ENCODE assay signal across 18 cellular contexts in genomic region chr12:50117057-50117622, GRCh38. TPM values are rescaled to one million over a fixed set of nuclear protein-coding genes. Genes with fewer than 3 reads are reported as not detected.
A peak's percentile ranks its signal among the peaks of the same experiment; 100 is the strongest.
DNase-seq lines count a peak whose midpoint lies in the region; ATAC-seq and TF ChIP-seq lines count a peak whose summit lies in the region.
"Had no signal": no experiment of that assay in that cellular context is flagged by ENCODE, and none has a peak within 500 bp of the region (broad histone marks: within the 10 kb centered on the region; RNA-seq: fewer than 3 reads in every experiment).

No MANE protein-coding gene starts in this region.

- no peak for DNase-seq in activated T-cell treated with anti-CD3 and anti-CD28 coated beads, Interleukin-2, amount 50 U/mL, for 72 hours
- DNase-seq in activated T-cell treated with anti-CD3 and anti-CD28 coated beads for 4 hours, result no peak
- peak; percentile 11 for DNase-seq in mesenteric fat pad (ENCODE audit: low spot score)
- DNase-seq in vagina (ENCODE audit: extremely low spot score in 2 of 2), result no peak
- no peak for DNase-seq in NAMALWA (ENCODE audit: low spot score)
- DNase-seq in foreskin melanocyte, result no peak
- DNase-seq: COR-L47; effector CD4-positive, alpha-beta T cell; HCEC 1CT; mammary epithelial cell; NCI-H2081 treated with DMSO at 0.1 percent for 48 hours; NCI-H69; stimulated activated CD4-positive, alpha-beta T cell treated with anti-CD3 and anti-CD28 coated beads, Interleukin-4, amount 100 ng/mL, for 4 hours had no signal

- H3K4me3 Mint-ChIP-seq in activated T-cell treated with anti-CD3 and anti-CD28 coated beads, Interleukin-2, amount 50 U/mL, for 72 hours, result no peak overlapping the region

- peak overlapping the region; percentile 24 for H3K27ac Mint-ChIP-seq in activated T-cell treated with anti-CD3 and anti-CD28 coated beads, Interleukin-2, amount 50 U/mL, for 72 hours

- intact Hi-C loops in vagina (cut with DNase I), result no loop called here

- no peaks in the 10 kb centered on the region for H3K9me3 Mint-ChIP-seq in activated T-cell treated with anti-CD3 and anti-CD28 coated beads, Interleukin-2, amount 50 U/mL, for 72 hours

- H3K36me3 ChIP-seq in gastroesophageal sphincter (peaks cover 0 to 63% of the 10 kb centered on the region in 2 donors), vagina (peaks cover 0 to 19% of the 10 kb centered on the region in 2 donors)
- H3K36me3 ChIP-seq: breast epithelium had no signal

- H3K27ac ChIP-seq in gastroesophageal sphincter (peak overlapping the region in 3 of 4 donors; percentile 14 to 41 (median 37)), vagina (peak overlapping the region; percentile 4)
- H3K27ac ChIP-seq: breast epithelium, neutrophil had no signal

- TF ChIP-seq POLR2A in gastroesophageal sphincter (IDR thresholded peaks at IDR 0.05) (no peak), vagina (IDR thresholded peaks at IDR 0.05) (no peak)

- no peak for TF ChIP-seq CTCF in gastroesophageal sphincter (IDR thresholded peaks at IDR 0.05)
- TF ChIP-seq CTCF in vagina (IDR thresholded peaks at IDR 0.05), result no peak

- no peak for TF ChIP-seq EP300 in gastroesophageal sphincter (IDR thresholded peaks at IDR 0.05)

- WGBS in gastroesophageal sphincter (ENCODE audit: low coverage in 1 of 2), 2 donors, result 40 to 55% methylated on average over 1 to 4 of the region's 6 CpGs

- H3K4me1 Mint-ChIP-seq in activated T-cell treated with anti-CD3 and anti-CD28 coated beads, Interleukin-2, amount 50 U/mL, for 72 hours (ENCODE audit: low read depth), result peaks cover 34% of the 10 kb centered on the region

- peaks cover 14 to 15% of the 10 kb centered on the region in 2 donors for H3K36me3 Mint-ChIP-seq in activated T-cell treated with anti-CD3 and anti-CD28 coated beads, Interleukin-2, amount 50 U/mL, for 72 hours (ENCODE audit: insufficient read depth in 2 of 2)

- H3K9me3 ChIP-seq in gastroesophageal sphincter (no peaks in the 10 kb centered on the region), vagina (no peaks in the 10 kb centered on the region)
- H3K9me3 ChIP-seq: breast epithelium, neutrophil had no signal

- no peaks in the 10 kb centered on the region for H3K27me3 ChIP-seq in gastroesophageal sphincter
- H3K27me3 ChIP-seq in vagina, result no peaks in the 10 kb centered on the region
- H3K27me3 ChIP-seq: breast epithelium, neutrophil had no signal

- H3K4me3 ChIP-seq in gastroesophageal sphincter (no peak overlapping the region), vagina (no peak overlapping the region)
- H3K4me3 ChIP-seq: breast epithelium had no signal

- H3K27me3 Mint-ChIP-seq in activated T-cell treated with anti-CD3 and anti-CD28 coated beads, Interleukin-2, amount 50 U/mL, for 72 hours (ENCODE audit: low read depth), result no peaks in the 10 kb centered on the region

- H3K4me1 ChIP-seq in gastroesophageal sphincter (peaks cover 0 to 66% (median 11%) of the 10 kb centered on the region in 3 donors), vagina (peaks cover 51% of the 10 kb centered on the region)
- H3K4me1 ChIP-seq: breast epithelium had no signal

- no peak for ATAC-seq in activated T-cell treated with anti-CD3 and anti-CD28 coated beads, Interleukin-2, amount 50 U/mL, for 72 hours (replicated peaks in 1 of 2)
- ATAC-seq in gastroesophageal sphincter, result peak; percentile 23
- no peak for ATAC-seq in GM18498 (IDR thresholded peaks at IDR 0.05; ENCODE audit: unreplicated experiment)
- ATAC-seq: SK-N-SH treated with all-trans-retinoic acid at 6 μM for 48 hours had no signal

RNA-seq across cellular contexts. Expression of gene COX14, which starts 5.1 kb away (rescaled TPM):
- 10 to 100 TPM; 41.5 to 50.1 TPM for total RNA-seq in activated T-cell treated with anti-CD3 and anti-CD28 coated beads, Interleukin-2, amount 50 U/mL, for 72 hours
- total RNA-seq in gastroesophageal sphincter (100 to 1,000 TPM in 1 of 4 donors, 10 to 100 TPM in 3; 66.1 to 111 (median 81.0) TPM), mesenteric fat pad (92.0 TPM), vagina (74.4 TPM)

RNA-seq across cellular contexts. Expression of gene GPD1, which starts 13.3 kb away (rescaled TPM):
- 1 to 10 TPM; 1.6 to 3.5 TPM for total RNA-seq in activated T-cell treated with anti-CD3 and anti-CD28 coated beads, Interleukin-2, amount 50 U/mL, for 72 hours
- 10 to 100 TPM in 1 of 4 donors, 1 to 10 TPM in 1, under 1 TPM in 2; 0.08 to 49.5 (median 1.3) TPM for total RNA-seq in gastroesophageal sphincter
- total RNA-seq in mesenteric fat pad, result 1,023 TPM
- 65.3 TPM for total RNA-seq in vagina

RNA-seq across cellular contexts. Expression of gene SMARCD1, which starts 32.0 kb away (rescaled TPM):
- total RNA-seq in activated T-cell treated with anti-CD3 and anti-CD28 coated beads, Interleukin-2, amount 50 U/mL, for 72 hours, result 100 to 1,000 TPM in 1 of 2 donors, 10 to 100 TPM in 1; 91.0 to 111 TPM
- 10 to 100 TPM; 26.6 to 52.8 (median 44.2) TPM for total RNA-seq in gastroesophageal sphincter
- 63.1 TPM for total RNA-seq in mesenteric fat pad
- 42.2 TPM for total RNA-seq in vagina

RNA-seq across cellular contexts. Expression of gene CERS5, which starts 50.0 kb away (rescaled TPM):
- 10 to 100 TPM; 82.5 to 87.6 TPM for total RNA-seq in activated T-cell treated with anti-CD3 and anti-CD28 coated beads, Interleukin-2, amount 50 U/mL, for 72 hours
- total RNA-seq in gastroesophageal sphincter (10 to 100 TPM; 23.4 to 27.9 (median 26.4) TPM), mesenteric fat pad (46.5 TPM), vagina (45.2 TPM)

RNA-seq across cellular contexts. Expression of gene ASIC1, which starts 59.7 kb away (rescaled TPM):
- total RNA-seq in activated T-cell treated with anti-CD3 and anti-CD28 coated beads, Interleukin-2, amount 50 U/mL, for 72 hours, result 10 to 100 TPM in 1 of 2 donors, 1 to 10 TPM in 1; 5.8 to 12.4 TPM
- total RNA-seq in gastroesophageal sphincter, result 1 to 10 TPM in 3 of 4 donors, under 1 TPM in 1; 0.82 to 4.9 (median 3.1) TPM
- total RNA-seq in mesenteric fat pad, result 0.71 TPM
- total RNA-seq in vagina, result 2.9 TPM

Comparison
In these comparisons a context has a peak if more than half of its experiments do, and no peak if none do; other contexts are left out.
1. RNA of gene GPD1, which starts 13.3 kb away (total RNA-seq): 1,023 TPM in mesenteric fat pad (single experiment); 65.3 TPM in vagina (single experiment), 1.6 to 3.5 TPM in activated T-cell treated with anti-CD3 and anti-CD28 coated beads, Interleukin-2, amount 50 U/mL, for 72 hours and 0.08 to 49.5 TPM in gastroesophageal sphincter; every median in the first group is over 10 times any median in the second.